1 cellular context compared by ENCODE assay signal in genomic region chr19:55683449-55684261, GRCh38.
A peak's percentile ranks its signal among the peaks of the same experiment; 100 is the strongest.
TF ChIP-seq lines count a peak whose summit lies in the region.

No MANE protein-coding gene starts in this region.

TF ChIP-seq in HepG2, 621 proteins besides CTCF, POLR2A, EP300 and RAD21 (continued from another document and continues in another):
- TF ChIP-seq ZNF264 (CRISPR knock-in tag; IDR thresholded peaks at IDR 0.05) (peak; percentile 48; the same call in 1 of the 2 replicates), ZSCAN31 (CRISPR knock-in tag; IDR thresholded peaks at IDR 0.05; ENCODE audit: low read depth) (no peak), ZNF160 (CRISPR knock-in tag; IDR thresholded peaks at IDR 0.05) (no peak; the same call in 1 of the 2 replicates), ZZZ3 (CRISPR knock-in tag; IDR thresholded peaks at IDR 0.05; ENCODE audit: borderline replicate concordance) (no peak), ZNF576 (CRISPR knock-in tag; IDR thresholded peaks at IDR 0.05) (no peak), AHR (CRISPR knock-in tag; IDR thresholded peaks at IDR 0.05) (no peak), BCL6 (CRISPR knock-in tag; IDR thresholded peaks at IDR 0.05) (no peak; the same call in 1 of the 2 replicates), RNF2 (conservative IDR thresholded peaks at IDR 0.05; ENCODE audit: low read depth) (no peak), CREM (IDR thresholded peaks at IDR 0.05) (peak; percentile 33; the same call in 1 of the 2 replicates), CREM (CRISPR knock-in tag; IDR thresholded peaks at IDR 0.05) (no peak), ZNF766 (CRISPR knock-in tag; IDR thresholded peaks at IDR 0.05; ENCODE audit: borderline replicate concordance) (peak; percentile 31; the same call in 1 of the 2 replicates), NR2F6 (IDR thresholded peaks at IDR 0.05) (0 out of 2 replicates have a peak, but pooled peaks have one; percentile 11), NR2F6 (CRISPR knock-in tag; IDR thresholded peaks at IDR 0.05) (no peak; the same call in 1 of the 2 replicates), DNMT1 (CRISPR knock-in tag; IDR thresholded peaks at IDR 0.05) (no peak), FOXA1 (IDR thresholded peaks at IDR 0.05) (no peak), FOXA1 (CRISPR knock-in tag; IDR thresholded peaks at IDR 0.05) (peak; percentile 70), ZNF75D (CRISPR knock-in tag; IDR thresholded peaks at IDR 0.05; ENCODE audit: borderline replicate concordance) (no peak), HDAC1 (CRISPR knock-in tag; IDR thresholded peaks at IDR 0.05) (peak; percentile 75), BORCS8-MEF2B (CRISPR knock-in tag; IDR thresholded peaks at IDR 0.05) (no peak), THAP9 (CRISPR knock-in tag; IDR thresholded peaks at IDR 0.05; ENCODE audit: borderline replicate concordance) (no peak; the same call in 1 of the 2 replicates), MXI1 (IDR thresholded peaks at IDR 0.05; ENCODE audit: borderline replicate concordance, low read depth, low read length) (peak; percentile 81; the same call in 2 of the 3 replicates), FLYWCH1 (CRISPR knock-in tag; IDR thresholded peaks at IDR 0.05) (no peak), ZNF234 (CRISPR knock-in tag; conservative IDR thresholded peaks at IDR 0.05) (no peak), HNF1B (CRISPR knock-in tag; IDR thresholded peaks at IDR 0.05) (peak; percentile 88), CENPT (CRISPR knock-in tag; IDR thresholded peaks at IDR 0.05; ENCODE audit: low read depth) (no peak), NFE2L1 (CRISPR knock-in tag; IDR thresholded peaks at IDR 0.05; ENCODE audit: borderline replicate concordance) (no peak), ZNF7 (CRISPR knock-in tag; IDR thresholded peaks at IDR 0.05) (no peak), ZNF709 (CRISPR knock-in tag; IDR thresholded peaks at IDR 0.05) (0 out of 2 replicates have a peak, but pooled peaks have one; percentile 39), ZNF619 (CRISPR knock-in tag; IDR thresholded peaks at IDR 0.05) (0 out of 2 replicates have a peak, but pooled peaks have one; percentile 49), FIP1L1 (IDR thresholded peaks at IDR 0.05; ENCODE audit: borderline replicate concordance, insufficient read depth, low read depth, low read length) (no peak), ZSCAN5A (CRISPR knock-in tag; IDR thresholded peaks at IDR 0.05; ENCODE audit: borderline replicate concordance) (no peak), ZNF263 (CRISPR knock-in tag; IDR thresholded peaks at IDR 0.05) (no peak; the same call in 1 of the 2 replicates), ATF5 (CRISPR knock-in tag; IDR thresholded peaks at IDR 0.05; ENCODE audit: low read depth) (no peak), MZF1 (CRISPR knock-in tag; IDR thresholded peaks at IDR 0.05; ENCODE audit: borderline replicate concordance) (no peak), E2F1 (CRISPR knock-in tag; IDR thresholded peaks at IDR 0.05) (peak; percentile 31; the same call in 1 of the 2 replicates), LRRFIP1 (CRISPR knock-in tag; conservative IDR thresholded peaks at IDR 0.05) (no peak), ZFP82 (CRISPR knock-in tag; IDR thresholded peaks at IDR 0.05; ENCODE audit: borderline replicate concordance) (0 out of 2 replicates have a peak, but pooled peaks have one; percentile 63), KDM4B (CRISPR knock-in tag; IDR thresholded peaks at IDR 0.05) (no peak), MTA1 (CRISPR knock-in tag; IDR thresholded peaks at IDR 0.05; ENCODE audit: borderline replicate concordance) (no peak; the same call in 1 of the 2 replicates), ZNF589 (CRISPR knock-in tag; conservative IDR thresholded peaks at IDR 0.05) (no peak; the same call in 1 of the 2 replicates), TCF7L2 (IDR thresholded peaks at IDR 0.05; ENCODE audit: low read depth, low read length) (no peak), NFRKB (IDR thresholded peaks at IDR 0.05) (no peak), EEA1 (CRISPR knock-in tag; IDR thresholded peaks at IDR 0.05; ENCODE audit: borderline replicate concordance) (no peak), ZNF687 (CRISPR knock-in tag; IDR thresholded peaks at IDR 0.05) (peak; percentile 75), ZBED4 (CRISPR knock-in tag; IDR thresholded peaks at IDR 0.05; ENCODE audit: borderline replicate concordance) (peak; percentile 90; the same call in 1 of the 2 replicates), ZNF878 (CRISPR knock-in tag; IDR thresholded peaks at IDR 0.05) (no peak), KAT2B (IDR thresholded peaks at IDR 0.05; ENCODE audit: borderline replicate concordance, low read depth, low read length) (no peak), JDP2 (CRISPR knock-in tag; IDR thresholded peaks at IDR 0.05; ENCODE audit: borderline replicate concordance) (no peak), ZNF747 (CRISPR knock-in tag; IDR thresholded peaks at IDR 0.05; ENCODE audit: borderline replicate concordance) (no peak)
